ENCODE assay signal across 2 cellular contexts in genomic region chr15:57549935-57550334, GRCh38.
TF ChIP-seq lines count a peak whose summit lies in the region.

No MANE protein-coding gene starts in this region.

TF ChIP-seq in WTC11, 78 proteins besides CTCF, POLR2A, EP300 and RAD21:
- TF ChIP-seq MYBL2 (CRISPR knock-in tag; IDR thresholded peaks at IDR 0.05) (no peak), ZMAT4 (CRISPR knock-in tag; IDR thresholded peaks at IDR 0.05) (no peak), NR2C2 (CRISPR knock-in tag; IDR thresholded peaks at IDR 0.05) (no peak), CBFB (CRISPR knock-in tag; IDR thresholded peaks at IDR 0.05; ENCODE audit: low read depth) (no peak), E2F1 (CRISPR knock-in tag; IDR thresholded peaks at IDR 0.05) (no peak), MLX (CRISPR knock-in tag; IDR thresholded peaks at IDR 0.05) (no peak), IRF1 (CRISPR knock-in tag; IDR thresholded peaks at IDR 0.05) (no peak), MAX (CRISPR knock-in tag; IDR thresholded peaks at IDR 0.05) (no peak), USF2 (CRISPR knock-in tag; IDR thresholded peaks at IDR 0.05) (no peak), ZNF512 (CRISPR knock-in tag; IDR thresholded peaks at IDR 0.05; ENCODE audit: borderline replicate concordance) (no peak), ESRRA (CRISPR knock-in tag; IDR thresholded peaks at IDR 0.05; ENCODE audit: borderline replicate concordance) (no peak), PREB (CRISPR knock-in tag; IDR thresholded peaks at IDR 0.05; ENCODE audit: borderline replicate concordance) (no peak)

TF ChIP-seq in endothelial cell of umbilical vein, 7 proteins besides CTCF, POLR2A, EP300 and RAD21:
- TF ChIP-seq MAX (IDR thresholded peaks at IDR 0.05; ENCODE audit: insufficient read depth, insufficient read length), result no peak
- TF ChIP-seq POLR2AphosphoS5 (IDR thresholded peaks at IDR 0.05; ENCODE audit: insufficient read depth, low read depth, low read length), result no peak
- no peak for TF ChIP-seq FOS (IDR thresholded peaks at IDR 0.05; ENCODE audit: borderline replicate concordance, insufficient read depth, low read length)
- no peak for TF ChIP-seq GATA2 (IDR thresholded peaks at IDR 0.05; ENCODE audit: insufficient read depth, insufficient read length, low read depth, low read length)
